In the genomic region with DNA sequence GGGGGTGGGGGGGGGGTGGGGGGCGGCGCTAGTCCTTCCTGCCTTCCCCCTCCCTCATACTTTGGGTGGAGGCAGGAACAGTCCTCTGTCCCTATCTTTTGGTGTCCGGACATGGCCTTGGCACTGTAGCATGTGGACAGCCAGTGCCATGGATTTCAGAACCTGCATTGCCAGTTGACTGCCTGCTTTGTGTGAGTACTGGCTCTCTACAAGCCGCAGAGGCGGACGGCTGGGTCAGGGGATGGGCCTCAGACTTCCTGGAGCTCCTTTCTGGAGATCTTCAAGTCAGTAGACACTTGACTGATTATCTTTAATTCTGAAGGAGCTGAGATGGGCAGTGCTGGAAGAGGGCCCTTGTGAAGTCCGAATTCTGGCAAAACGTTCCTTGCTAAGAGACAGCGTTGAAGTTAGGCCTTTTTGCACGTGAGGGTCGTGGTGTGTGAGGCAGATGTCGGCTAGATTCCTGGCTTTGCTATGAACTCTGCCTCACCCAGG, we compare ENCODE assay signal across 13 cellular contexts. TPM values are rescaled to one million over a fixed set of nuclear protein-coding genes. Genes with fewer than 3 reads are reported as not detected.
DNase-seq lines count a peak whose midpoint lies in the region; ATAC-seq, FAIRE-seq and TF ChIP-seq lines count a peak whose summit lies in the region.
"Had no signal": no experiment of that assay in that cellular context is flagged by ENCODE, and none has a peak within 500 bp of the region (broad histone marks: within the 10 kb centered on the region; RNA-seq: fewer than 3 reads in every experiment).

No MANE protein-coding gene starts in this region.

- H3K4me3 ChIP-seq in HFF-Myc (replicated peaks; ENCODE audit: low read depth, low read length) (peak overlapping the region; percentile 50), stomach (peak overlapping the region in 1 of 4 donors; percentile 3)

- intact Hi-C loops in stomach (cut with DNase I; ENCODE audit: low total_unique reads): no loop called here

- H3K36me3 ChIP-seq in stomach: peaks cover 0 to 5% (median 0%) of the 10 kb centered on the region in 4 donors

- H3K27ac ChIP-seq in cingulate gyrus (ENCODE audit: low read depth, low read length) (peak overlapping the region; percentile 62), stomach (peak overlapping the region in 3 of 5 donors; percentile 49 to 73 (median 65))

- no peak for FAIRE-seq in GM19239 (lab: Jason Lieb, UNC)
- FAIRE-seq: endometrium had no signal

- peaks cover 25 to 27% (median 26%) of the 10 kb centered on the region in 4 donors for H3K4me1 ChIP-seq in stomach

- peak; percentile 29 for DNase-seq in HFF-Myc (ENCODE audit: extremely low read depth, low read depth)
- DNase-seq in left kidney (ENCODE audit: low read depth, low spot score): peak; percentile 11
- DNase-seq in stomach: no peak
- DNase-seq in GM19239 (ENCODE audit: insufficient read length, low spot score): no peak
- DNase-seq: activated B cell treated with CpG ODN at 0.5 μM for 24 hours; activated effector memory CD4-positive, alpha-beta T cell treated with Interleukin-2 at 50 U/mL for 16 hours; GOT3; NCI-H1048 had no signal

- no peak for TF ChIP-seq POLR2A in stomach (IDR thresholded peaks at IDR 0.05)

- H3K9me3 ChIP-seq in stomach: no peaks in the 10 kb centered on the region

- ATAC-seq in GM19023 (IDR thresholded peaks at IDR 0.05; ENCODE audit: unreplicated experiment): no peak
- ATAC-seq in HG02870 (IDR thresholded peaks at IDR 0.05; ENCODE audit: unreplicated experiment): no peak
- ATAC-seq in HG02938 (IDR thresholded peaks at IDR 0.05; ENCODE audit: unreplicated experiment): no peak

- TF ChIP-seq EP300 in stomach (IDR thresholded peaks at IDR 0.05): no peak

- 54 to 72% (median 63%) methylated on average over 12 of the region's 12 CpGs for WGBS in stomach, 5 donors

- no peak for TF ChIP-seq CTCF in HFF-Myc (IDR thresholded peaks at IDR 0.05; ENCODE audit: low read depth, low read length, missing control alignments)
- no peak for TF ChIP-seq CTCF in stomach (IDR thresholded peaks at IDR 0.05)

- peaks cover 0 to 45% (median 30%) of the 10 kb centered on the region in 3 donors for H3K27me3 ChIP-seq in stomach

RNA-seq across cellular contexts. Expression of gene CLDN11, which starts 2.5 kb away (rescaled TPM):
- 10 to 100 TPM in 2 of 5 donors, 1 to 10 TPM in 1, not detected in 2; 7.0 to 13.0 (median 11.9) TPM for total RNA-seq in stomach
- polyA plus RNA-seq in stomach: 1 to 10 TPM in 2 of 3 donors, under 1 TPM in 1; 1.00 to 1.7 (median 1.3) TPM

Comparison
In these comparisons a context has a peak if more than half of its experiments do, and no peak if none do; other contexts are left out.
1. DNase-seq: peak in HFF-Myc (single experiment) and left kidney (single experiment); none in stomach (single experiment) and GM19239 (single experiment).